Comparison of ENCODE assay signal across 11 cellular contexts in genomic region chr9:81767921-81768320, GRCh38.
"Had no signal": no experiment of that assay in that cellular context is flagged by ENCODE, and none has a peak within 500 bp of the region (broad histone marks: within the 10 kb centered on the region; RNA-seq: fewer than 3 reads in every experiment).

No MANE protein-coding gene starts in this region.

- H3K4me3 ChIP-seq: GM23248, GM23338, HAP-1 had no signal

- H3K27ac ChIP-seq: GM23248 had no signal

- ATAC-seq: GM23338, HCT116 had no signal

- H2AFZ ChIP-seq: GM23248, GM23338 had no signal

- DNase-seq: GM23248, GOT3, H7, H9, HCEC 1CT, HFFc6 had no signal

- H3K9ac ChIP-seq: GM23248 had no signal

- FAIRE-seq: H1, H54 had no signal

- H3K36me3 ChIP-seq: HAP-1 had no signal

- H3K4me1 ChIP-seq: HAP-1 had no signal

- H3K9me3 ChIP-seq: HAP-1 had no signal

- H3K4me2 ChIP-seq: GM23338 had no signal
